25 cellular contexts compared by ENCODE assay signal in genomic region chr16:89137666-89138512, GRCh38. TPM values are rescaled to one million over a fixed set of nuclear protein-coding genes. Genes with fewer than 3 reads are reported as not detected.
"Had no signal": no experiment of that assay in that cellular context is flagged by ENCODE, and none has a peak within 500 bp of the region (broad histone marks: within the 10 kb centered on the region; RNA-seq: fewer than 3 reads in every experiment).

No MANE protein-coding gene starts in this region.

- H3K27ac ChIP-seq: adrenal gland, ascending aorta, cardiac muscle cell, gastrocnemius medialis, hepatocyte, neutrophil, ovary, prostate gland, tibial nerve had no signal

- H3K4me3 Mint-ChIP-seq: activated B cell treated with CpG ODN at 0.5 μM for 24 hours; activated T-cell treated with anti-CD3 and anti-CD28 coated beads, Interleukin-2, amount 50 U/mL, for 72 hours; brain; effector memory CD8-positive, alpha-beta T cell; nephron; T-helper 2 cell treated with Interferon-gamma antibody and Interleukin-4, amounts not matched to agents 5 μg/mL and 100 μg/mL, for 36 hours had no signal

- H3K27me3 Mint-ChIP-seq: activated B cell treated with CpG ODN at 0.5 μM for 24 hours; brain; effector memory CD8-positive, alpha-beta T cell had no signal

- H3K27me3 ChIP-seq: adrenal gland, ascending aorta, cardiac muscle cell, gastrocnemius medialis, hepatocyte, neutrophil, ovary, tibial nerve had no signal

- H3K27ac Mint-ChIP-seq: activated B cell treated with CpG ODN at 0.5 μM for 24 hours; activated naive CD4-positive, alpha-beta T cell treated with anti-CD3 and anti-CD28 coated beads, Interleukin-2, amount 50 U/mL, for 72 hours; activated T-cell treated with anti-CD3 and anti-CD28 coated beads, Interleukin-2, amount 50 U/mL, for 72 hours; effector memory CD8-positive, alpha-beta T cell; nephron; T-helper 2 cell treated with Interferon-gamma antibody and Interleukin-4, amounts not matched to agents 5 μg/mL and 100 μg/mL, for 36 hours had no signal

- H3K9me3 ChIP-seq: adrenal gland, ascending aorta, gastrocnemius medialis, neutrophil, ovary, prostate gland, tibial nerve had no signal

- ATAC-seq: activated T-cell treated with anti-CD3 and anti-CD28 coated beads, Interleukin-2, amount 50 U/mL, for 72 hours; effector memory CD8-positive, alpha-beta T cell; gastrocnemius medialis had no signal

- H3K4me2 ChIP-seq: hepatocyte had no signal

- H3K79me2 ChIP-seq: hepatocyte had no signal

- H2AFZ ChIP-seq: hepatocyte had no signal

- H3K36me3 ChIP-seq: cardiac muscle cell, ovary, prostate gland had no signal

- H3K4me1 Mint-ChIP-seq: activated B cell treated with CpG ODN at 0.5 μM for 24 hours, nephron had no signal

- DNase-seq: activated B cell treated with CpG ODN at 0.5 μM for 24 hours; activated CD4-positive, alpha-beta T cell treated with anti-CD3 and anti-CD28 coated beads, Interleukin-2, amount 50 U/mL, for 1 hour; activated naive CD4-positive, alpha-beta T cell; activated T-cell treated with anti-CD3 and anti-CD28 coated beads for 4 hours; activated T-cell treated with anti-CD3 and anti-CD28 coated beads, Interleukin-2, amount 50 U/mL, for 72 hours; adrenal gland; cortex of kidney; effector memory CD8-positive, alpha-beta T cell; erythroblast; gastrocnemius medialis; retina; stimulated activated CD4-positive, alpha-beta T cell treated with anti-CD3 and anti-CD28 coated beads, Interleukin-2, amount 100 ng/mL, for 48 hours; stimulated activated naive CD4-positive, alpha-beta T cell treated with Interleukin-2 at 50 U/mL for 16 hours had no signal

- H3K9me3 Mint-ChIP-seq: activated B cell treated with CpG ODN at 0.5 μM for 24 hours; activated naive CD4-positive, alpha-beta T cell treated with anti-CD3 and anti-CD28 coated beads, Interleukin-2, amount 50 U/mL, for 72 hours; activated T-cell treated with anti-CD3 and anti-CD28 coated beads, Interleukin-2, amount 50 U/mL, for 72 hours; brain; effector memory CD8-positive, alpha-beta T cell; nephron; T-helper 2 cell treated with Interferon-gamma antibody and Interleukin-4, amounts not matched to agents 5 μg/mL and 100 μg/mL, for 36 hours had no signal

- H3K4me3 ChIP-seq: adrenal gland, ascending aorta, cardiac muscle cell, gastrocnemius medialis, hepatocyte, ovary, prostate gland, tibial nerve had no signal

- H3K4me1 ChIP-seq: adrenal gland, ascending aorta, gastrocnemius medialis, prostate gland, tibial nerve had no signal

RNA-seq across cellular contexts. Expression of gene CDH15, which starts 33.7 kb away (rescaled TPM):
- total RNA-seq: activated B cell treated with CpG ODN at 0.5 μM for 24 hours; activated T-cell treated with anti-CD3 and anti-CD28 coated beads, Interleukin-2, amount 50 U/mL, for 72 hours; ascending aorta; mesenteric fat pad had no signal
